ENCODE assay signal across 8 cellular contexts in genomic region chr1:172180886-172181285, GRCh38.
DNase-seq lines count a peak whose midpoint lies in the region; ATAC-seq and TF ChIP-seq lines count a peak whose summit lies in the region.

No MANE protein-coding gene starts in this region.

- no peaks in the 10 kb centered on the region for H3K36me3 Mint-ChIP-seq in CD8-positive, alpha-beta T cell
- peaks cover 3% of the 10 kb centered on the region for H3K36me3 Mint-ChIP-seq in activated T-helper 1 cell treated with anti-CD3 and anti-CD28 coated beads, Interleukin-12 subunit alpha, Interleukin-12 subunit beta, Interleukin-2, Interleukin-4 antibody, amounts not matched to agents 30 ng/mL and 10 ng/mL and 1 ng/mL, durations not matched to agents 14 hours and 24 hours and 36 hours (ENCODE audit: low read depth)
- H3K36me3 Mint-ChIP-seq in endodermal cell (ENCODE audit: low read depth), result no peaks in the 10 kb centered on the region

- TF ChIP-seq POLR2A in IMR-90 (IDR thresholded peaks at IDR 0.05; ENCODE audit: low read depth, low read length) (no peak), erythroblast (IDR thresholded peaks at IDR 0.05; ENCODE audit: low read length) (no peak)

- H4K8ac ChIP-seq in IMR-90 (ENCODE audit: low read depth in 2 of 2, low read length in 2 of 2), result peak overlapping the region; percentile 73 to 79

- H3K4me2 ChIP-seq in IMR-90 (ENCODE audit: low read depth, low read length), result peak overlapping the region; percentile 97

- no peaks in the 10 kb centered on the region for H3K36me3 ChIP-seq in CD8-positive, alpha-beta T cell (ENCODE audit: insufficient read depth, low read length)
- H3K36me3 ChIP-seq in IMR-90 (ENCODE audit: control insufficient read depth, insufficient read depth, low read length), result no peaks in the 10 kb centered on the region
- no peaks in the 10 kb centered on the region for H3K36me3 ChIP-seq in endodermal cell (ENCODE audit: control insufficient read depth, insufficient read depth, low read length)

- TF ChIP-seq CTCF in CD8-positive, alpha-beta T cell (IDR thresholded peaks at IDR 0.05), result no peak
- TF ChIP-seq CTCF in GM20000 (IDR thresholded peaks at IDR 0.05; ENCODE audit: extremely low read depth, missing control alignments) (no peak), IMR-90 (conservative IDR thresholded peaks at IDR 0.05; ENCODE audit: low read depth, low read length) (no peak), endodermal cell (conservative IDR thresholded peaks at IDR 0.05) (no peak)

- POLR2A ChIA-PET in CD8-positive, alpha-beta T cell (lab: Charles Lee), result no interaction called here
- POLR2A ChIA-PET in IMR-90 (lab: Charles Lee; ENCODE audit: unreplicated experiment), result interaction anchor here (1.1 kb wide), 1 partner anchor 38 kb away, joined by 4 read pairs; no protein-coding TSS in a partner anchor

- peak overlapping the region; percentile 65 for H3K14ac ChIP-seq in IMR-90 (replicated peaks; ENCODE audit: low read depth, low read length)

- no CpG with 5 or more reads among the region's 4 CpGs for WGBS in IMR-90 (ENCODE audit: extremely low coverage in 2 of 2, insufficient read length in 1 of 2), 2 experiments
- WGBS in endodermal cell (ENCODE audit: insufficient coverage in 1 of 2, insufficient read length in 1 of 2), 2 experiments, result 89% methylated on average over 4 of the region's 4 CpGs; no CpG with 5 or more reads in 1 of the 2 experiments

- intact Hi-C loops in CD8-positive, alpha-beta T cell (cut with DNase I, micrococcal nuclease), result loop anchor here (1.0 to 5.0 kb wide), 4 partner anchors 200 to 546 kb away; partner anchors contain the start of gene VAMP4 (in 1 of the 2)
- intact Hi-C loops in IMR-90 (cut with micrococcal nuclease) (loop anchor here (1.0 kb wide), 1 partner anchor 37 kb away; no protein-coding TSS in a partner anchor), head of caudate nucleus (cut with DNase I) (no loop called here)
- intact Hi-C loops in activated T-helper 1 cell treated with anti-CD3 and anti-CD28 coated beads, Interleukin-12 subunit alpha, Interleukin-12 subunit beta, Interleukin-2, Interleukin-4 antibody, amounts not matched to agents 30 ng/mL and 10 ng/mL and 1 ng/mL, durations not matched to agents 14 hours and 24 hours and 36 hours (cut with micrococcal nuclease), result loop anchor here (1.0 to 10.0 kb wide), 9 partner anchors 27 to 518 kb away; partner anchors contain the start of gene SUCO

- H3K27ac ChIP-seq in CD8-positive, alpha-beta T cell (ENCODE audit: low read depth, low read length), result peak overlapping the region; percentile 46
- H3K27ac ChIP-seq in IMR-90 (ENCODE audit: insufficient read depth, low read length) (peak overlapping the region; percentile 99), endodermal cell (ENCODE audit: low read depth, low read length) (no peak overlapping the region)

- H3K27me3 Mint-ChIP-seq in CD8-positive, alpha-beta T cell (ENCODE audit: low read depth), result no peaks in the 10 kb centered on the region
- H3K27me3 Mint-ChIP-seq in activated T-helper 1 cell treated with anti-CD3 and anti-CD28 coated beads, Interleukin-12 subunit alpha, Interleukin-12 subunit beta, Interleukin-2, Interleukin-4 antibody, amounts not matched to agents 30 ng/mL and 10 ng/mL and 1 ng/mL, durations not matched to agents 14 hours and 24 hours and 36 hours (ENCODE audit: insufficient read depth), result no peaks in the 10 kb centered on the region
- no peaks in the 10 kb centered on the region for H3K27me3 Mint-ChIP-seq in endodermal cell (ENCODE audit: insufficient read depth)

- in situ Hi-C loops in IMR-90 (cut with MboI; ENCODE audit: low sequenced_read_pairs), result no loop called here

- CTCF ChIA-PET in CD8-positive, alpha-beta T cell (lab: Charles Lee), result interaction anchor here (1.8 kb wide), 1 partner anchor 219 kb away, joined by 7 read pairs; no protein-coding TSS in a partner anchor
- CTCF ChIA-PET in IMR-90 (lab: Yijun Ruan, JAX), result interaction anchor here (0.6 to 1.0 kb wide), 4 partner anchors 17 to 863 kb away, joined by 3 to 5 read pairs (median 3); no protein-coding TSS in a partner anchor

- H3K79me1 ChIP-seq in IMR-90 (ENCODE audit: low read depth in 1 of 2, low read length in 2 of 2), result no peaks in the 10 kb centered on the region

- peak overlapping the region; percentile 78 for H3K18ac ChIP-seq in IMR-90 (ENCODE audit: low read depth, low read length)

- H2BK20ac ChIP-seq in IMR-90 (ENCODE audit: low read depth, low read length), result peak overlapping the region; percentile 28; the same call in 1 of the 2 replicates

- H3K4me3 ChIP-seq in CD8-positive, alpha-beta T cell (ENCODE audit: low read depth, low read length), result peak overlapping the region; percentile 17
- H3K4me3 ChIP-seq in IMR-90 (ENCODE audit: insufficient read depth, low read depth, low read length), result peak overlapping the region; percentile 52; the same call in 1 of the 2 replicates
- H3K4me3 ChIP-seq in endodermal cell (ENCODE audit: low read length), result no peak overlapping the region

- H2BK15ac ChIP-seq in IMR-90 (ENCODE audit: low read depth, low read length), result peak overlapping the region; percentile 55; the same call in 2 of the 3 replicates

- no peaks in the 10 kb centered on the region for H3K27me3 ChIP-seq in CD8-positive, alpha-beta T cell (ENCODE audit: insufficient read depth, low read length)
- H3K27me3 ChIP-seq in IMR-90 (ENCODE audit: control insufficient read depth, insufficient read depth, low read length) (no peaks in the 10 kb centered on the region), endodermal cell (ENCODE audit: control insufficient read depth, insufficient read depth, low read length, poor library complexity, severe bottlenecking) (no peaks in the 10 kb centered on the region)

- peaks cover 2% of the 10 kb centered on the region; the same call in 1 of the 2 replicates for H3K9me1 ChIP-seq in IMR-90 (ENCODE audit: insufficient read depth, low read length)

- H3K23ac ChIP-seq in IMR-90 (ENCODE audit: low read depth, low read length), result peak overlapping the region; percentile 70; the same call in 1 of the 2 replicates

- no peak overlapping the region for H2AFZ ChIP-seq in IMR-90 (replicated peaks; ENCODE audit: low read length, poor library complexity)

- BruUV-seq in IMR-90 (replicated peaks; lab: Mats Ljungman, UMichigan), result no TSS peak

- H4K20me1 ChIP-seq in IMR-90 (ENCODE audit: insufficient read depth, low read length), result no peaks in the 10 kb centered on the region

- H4K91ac ChIP-seq in IMR-90 (ENCODE audit: insufficient read depth, low read depth, low read length), result peak overlapping the region; percentile 26; the same call in 1 of the 2 replicates

- peaks cover 37% of the 10 kb centered on the region for H3K4me1 Mint-ChIP-seq in CD8-positive, alpha-beta T cell (ENCODE audit: low read depth)
- peaks cover 52% of the 10 kb centered on the region for H3K4me1 Mint-ChIP-seq in activated T-helper 1 cell treated with anti-CD3 and anti-CD28 coated beads, Interleukin-12 subunit alpha, Interleukin-12 subunit beta, Interleukin-2, Interleukin-4 antibody, amounts not matched to agents 30 ng/mL and 10 ng/mL and 1 ng/mL, durations not matched to agents 14 hours and 24 hours and 36 hours (ENCODE audit: low read depth)
- peaks cover 6% of the 10 kb centered on the region for H3K4me1 Mint-ChIP-seq in endodermal cell

- peak in 5 of 7 experiments; percentile 13 to 57 (median 41) for DNase-seq in CD8-positive, alpha-beta T cell
- DNase-seq in GM20000 (ENCODE audit: low spot score), result peak; percentile 31
- DNase-seq in IMR-90, result peak; percentile 70
- DNase-seq in activated T-helper 1 cell treated with anti-CD3 and anti-CD28 coated beads, Interleukin-12 subunit alpha, Interleukin-12 subunit beta, Interleukin-2, Interleukin-4 antibody, amounts not matched to agents 30 ng/mL and 10 ng/mL and 1 ng/mL, durations not matched to agents 14 hours and 24 hours and 36 hours (ENCODE audit: low spot score), result peak; percentile 22
- DNase-seq in head of caudate nucleus, result peak; percentile 4 to 73 (median 35)
- peak; percentile 27 for DNase-seq in stimulated activated CD4-positive, alpha-beta T cell treated with anti-CD3 and anti-CD28 coated beads, Interleukin-12 subunit alpha, Interleukin-12 subunit beta, amount 100 ng/mL, for 4 hours
- no peak for DNase-seq in erythroblast (lab: John Stamatoyannopoulos, UW)
- no peak for DNase-seq in endodermal cell

- peak overlapping the region; percentile 95 for H2BK5ac ChIP-seq in IMR-90 (ENCODE audit: low read depth, low read length, poor library complexity, severe bottlenecking)

- no peak for TF ChIP-seq RAD21 in IMR-90 (IDR thresholded peaks at IDR 0.05; ENCODE audit: low read length)

- H3K4ac ChIP-seq in IMR-90 (ENCODE audit: low read depth, low read length), result peak overlapping the region; percentile 68

- H3K56ac ChIP-seq in IMR-90 (ENCODE audit: extremely low read depth, insufficient read depth, low read length), result peak overlapping the region; percentile 73

- H3K4me3 Mint-ChIP-seq in CD8-positive, alpha-beta T cell, result peak overlapping the region; percentile 76
- H3K4me3 Mint-ChIP-seq in activated T-helper 1 cell treated with anti-CD3 and anti-CD28 coated beads, Interleukin-12 subunit alpha, Interleukin-12 subunit beta, Interleukin-2, Interleukin-4 antibody, amounts not matched to agents 30 ng/mL and 10 ng/mL and 1 ng/mL, durations not matched to agents 14 hours and 24 hours and 36 hours, result peak overlapping the region; percentile 75
- H3K4me3 Mint-ChIP-seq in endodermal cell, result no peak overlapping the region

- peak overlapping the region; percentile 73 for H3K9ac ChIP-seq in IMR-90 (ENCODE audit: low read depth, low read length)
- no peak overlapping the region for H3K9ac ChIP-seq in endodermal cell (ENCODE audit: extremely low read depth, low read length, poor library complexity, severe bottlenecking)

- ATAC-seq in CD8-positive, alpha-beta T cell, result peak; percentile 66
- peak; percentile 67 for ATAC-seq in IMR-90 (ENCODE audit: low read depth)

- peak overlapping the region; percentile 66 for H2BK120ac ChIP-seq in IMR-90 (ENCODE audit: low read depth, low read length)

- no peaks in the 10 kb centered on the region for H3K9me3 Mint-ChIP-seq in CD8-positive, alpha-beta T cell
- no peaks in the 10 kb centered on the region for H3K9me3 Mint-ChIP-seq in activated T-helper 1 cell treated with anti-CD3 and anti-CD28 coated beads, Interleukin-12 subunit alpha, Interleukin-12 subunit beta, Interleukin-2, Interleukin-4 antibody, amounts not matched to agents 30 ng/mL and 10 ng/mL and 1 ng/mL, durations not matched to agents 14 hours and 24 hours and 36 hours
- H3K9me3 Mint-ChIP-seq in endodermal cell, result no peaks in the 10 kb centered on the region

- dilution Hi-C loops in IMR-90 (cut with HindIII; ENCODE audit: low sequenced_read_pairs, unreplicated experiment), result no loop called here

- H2AK9ac ChIP-seq in IMR-90 (replicated peaks; ENCODE audit: low read depth, low read length, poor library complexity), result no peak overlapping the region

- peaks cover 24% of the 10 kb centered on the region for H3K4me1 ChIP-seq in CD8-positive, alpha-beta T cell (ENCODE audit: insufficient read depth, low read length)
- H3K4me1 ChIP-seq in IMR-90 (ENCODE audit: control insufficient read depth, insufficient read depth, low read length) (peaks cover 12% of the 10 kb centered on the region), endodermal cell (ENCODE audit: control insufficient read depth, insufficient read depth, low read length) (no peaks in the 10 kb centered on the region)

- H3K27ac Mint-ChIP-seq in CD8-positive, alpha-beta T cell, result peak overlapping the region; percentile 96
- peak overlapping the region; percentile 94 for H3K27ac Mint-ChIP-seq in activated T-helper 1 cell treated with anti-CD3 and anti-CD28 coated beads, Interleukin-12 subunit alpha, Interleukin-12 subunit beta, Interleukin-2, Interleukin-4 antibody, amounts not matched to agents 30 ng/mL and 10 ng/mL and 1 ng/mL, durations not matched to agents 14 hours and 24 hours and 36 hours
- H3K27ac Mint-ChIP-seq in endodermal cell, result no peak overlapping the region

- H3K9me3 ChIP-seq in CD8-positive, alpha-beta T cell (ENCODE audit: low read length), result no peaks in the 10 kb centered on the region
- H3K9me3 ChIP-seq in IMR-90 (ENCODE audit: control insufficient read depth, insufficient read depth, low read length), result no peaks in the 10 kb centered on the region
- no peaks in the 10 kb centered on the region for H3K9me3 ChIP-seq in endodermal cell (ENCODE audit: control insufficient read depth, low read length)

- H2AK5ac ChIP-seq in IMR-90 (ENCODE audit: low read depth, low read length), result no peak overlapping the region

- H4K5ac ChIP-seq in IMR-90 (ENCODE audit: low read depth, low read length), result peak overlapping the region; percentile 40

Comparison
In these comparisons a context has a peak if more than half of its experiments do, and no peak if none do; other contexts are left out.
1. DNase-seq: peak in CD8-positive, alpha-beta T cell (5 of 7), GM20000 (single experiment), IMR-90 (single experiment), activated T-helper 1 cell treated with anti-CD3 and anti-CD28 coated beads, Interleukin-12 subunit alpha, Interleukin-12 subunit beta, Interleukin-2, Interleukin-4 antibody, amounts not matched to agents 30 ng/mL and 10 ng/mL and 1 ng/mL, durations not matched to agents 14 hours and 24 hours and 36 hours (single experiment), head of caudate nucleus (42 of 42) and stimulated activated CD4-positive, alpha-beta T cell treated with anti-CD3 and anti-CD28 coated beads, Interleukin-12 subunit alpha, Interleukin-12 subunit beta, amount 100 ng/mL, for 4 hours (single experiment); none in erythroblast (0 of 2) and endodermal cell (single experiment).